Comparison of ENCODE assay signal across 13 cellular contexts in the genomic region with DNA sequence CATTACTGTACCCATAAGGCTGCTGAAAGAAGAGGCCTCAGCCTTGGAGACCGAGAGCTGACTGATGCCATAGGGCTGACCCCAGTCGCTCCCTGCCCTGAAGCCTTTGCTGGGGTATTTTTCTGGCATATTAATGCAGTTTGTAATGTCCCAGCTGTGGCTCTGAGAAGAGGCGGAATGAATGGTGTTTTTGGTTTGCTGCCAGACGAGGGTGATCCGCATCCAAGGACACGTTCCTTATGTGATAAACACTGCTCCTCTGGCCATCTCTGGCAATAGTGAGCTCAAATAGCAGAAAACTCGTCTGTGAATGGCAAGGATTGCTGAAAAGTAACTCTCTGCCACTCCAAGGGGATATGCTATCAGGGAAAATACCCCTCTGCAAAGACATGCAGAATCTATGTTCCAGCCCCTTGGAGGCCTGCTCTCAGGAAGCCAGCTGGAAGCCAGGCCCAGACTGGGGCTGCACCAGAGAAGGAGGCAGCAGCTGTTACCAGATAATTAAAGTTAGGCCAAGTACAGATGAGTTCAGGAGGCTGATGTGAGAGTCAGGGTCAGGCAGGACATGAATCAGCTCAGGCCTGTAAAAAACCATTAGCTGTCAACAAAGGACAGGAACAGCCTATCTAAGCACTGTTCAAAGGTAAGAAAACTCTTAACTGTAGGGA. TPM values are rescaled to one million over a fixed set of nuclear protein-coding genes. Genes with fewer than 3 reads are reported as not detected.
DNase-seq lines count a peak whose midpoint lies in the region; ATAC-seq and TF ChIP-seq lines count a peak whose summit lies in the region.
"Had no signal": no experiment of that assay in that cellular context is flagged by ENCODE, and none has a peak within 500 bp of the region (broad histone marks: within the 10 kb centered on the region; RNA-seq: fewer than 3 reads in every experiment).

No MANE protein-coding gene starts in this region.

- no peak for TF ChIP-seq EP300 in ovary (IDR thresholded peaks at IDR 0.05)

- ATAC-seq in HG03442 (IDR thresholded peaks at IDR 0.05; ENCODE audit: unreplicated experiment) = no peak
- ATAC-seq in GM19455 (IDR thresholded peaks at IDR 0.05; ENCODE audit: unreplicated experiment) = no peak
- no peak for ATAC-seq in HG02840 (IDR thresholded peaks at IDR 0.05; ENCODE audit: low FRiP score, unreplicated experiment)
- ATAC-seq: naive thymus-derived CD8-positive, alpha-beta T cell had no signal

- peaks cover 0 to 17% (median 14%) of the 10 kb centered on the region in 11 experiments; a peak in 20 of 22 replicates for H3K9me3 ChIP-seq in BLaER1 treated with 17β-estradiol and CSF1 and Interleukin-3, amounts not matched to agents 10 nM and 100 nM (replicated peaks in 1 of 11)
- H3K9me3 ChIP-seq in SJCRH30 (replicated peaks) (no peaks in the 10 kb centered on the region), ovary (no peaks in the 10 kb centered on the region)

- no peaks in the 10 kb centered on the region for H4K20me1 ChIP-seq in BLaER1 treated with 17β-estradiol and CSF1 and Interleukin-3, amounts not matched to agents 10 nM and 100 nM

- no peak for TF ChIP-seq POLR2A in ovary (IDR thresholded peaks at IDR 0.05)

- H3K4me2 ChIP-seq in BLaER1 treated with 17β-estradiol and CSF1 and Interleukin-3, amounts not matched to agents 10 nM and 100 nM = peak overlapping the region in 9 of 11 experiments; percentile 18 to 60 (median 39); a peak in 19 of 22 replicates

- DNase-seq in SJCRH30 (peak; percentile 82 to 88), globus pallidus (ENCODE audit: low spot score) (peak; percentile 72), ovary (peak; percentile 73 to 82 (median 80)), COLO829 (ENCODE audit: low spot score) (no peak)
- DNase-seq: central memory CD4-positive, alpha-beta T cell; naive thymus-derived CD8-positive, alpha-beta T cell; NCI-H1048; T1000 had no signal

- peaks cover 0 to 6% (median 0%) of the 10 kb centered on the region in 11 experiments; a peak in 1 of 22 replicates for H3K36me3 ChIP-seq in BLaER1 treated with 17β-estradiol and CSF1 and Interleukin-3, amounts not matched to agents 10 nM and 100 nM
- H3K36me3 ChIP-seq in SJCRH30 (no peaks in the 10 kb centered on the region), ovary (no peaks in the 10 kb centered on the region)

- H3K27ac ChIP-seq in BLaER1 treated with 17β-estradiol and CSF1 and Interleukin-3, amounts not matched to agents 10 nM and 100 nM = peak overlapping the region in 5 of 11 experiments; percentile 2 to 50 (median 36); a peak in 9 of 22 replicates
- H3K27ac ChIP-seq in SJCRH30 (peak overlapping the region; percentile 85), ovary (peak overlapping the region in 1 of 2 donors; percentile 58)

- no peaks in the 10 kb centered on the region for H3K27me3 ChIP-seq in BLaER1 treated with 17β-estradiol and CSF1 and Interleukin-3, amounts not matched to agents 10 nM and 100 nM
- no peaks in the 10 kb centered on the region for H3K27me3 ChIP-seq in SJCRH30
- H3K27me3 ChIP-seq in ovary = no peaks in the 10 kb centered on the region

- no peak overlapping the region for H3K4me3 ChIP-seq in BLaER1 treated with 17β-estradiol and CSF1 and Interleukin-3, amounts not matched to agents 10 nM and 100 nM
- peak overlapping the region; percentile 18 for H3K4me3 ChIP-seq in SJCRH30
- no peak overlapping the region for H3K4me3 ChIP-seq in ovary

- 4 to 6% (median 5%) methylated on average over 7 of the region's 7 CpGs for WGBS in ovary, 3 donors

- TF ChIP-seq CTCF in ovary (IDR thresholded peaks at IDR 0.05) = no peak

- intact Hi-C loops in ovary (cut with DNase I) = no loop called here

- H3K9ac ChIP-seq in BLaER1 treated with 17β-estradiol and CSF1 and Interleukin-3, amounts not matched to agents 10 nM and 100 nM = peak overlapping the region in 2 of 11 experiments; percentile 2 to 42; a peak in 1 of 22 replicates

- peaks cover 37 to 85% (median 67%) of the 10 kb centered on the region in 10 experiments for H3K4me1 ChIP-seq in BLaER1 treated with 17β-estradiol and CSF1 and Interleukin-3, amounts not matched to agents 10 nM and 100 nM
- H3K4me1 ChIP-seq in SJCRH30 (peaks cover 25% of the 10 kb centered on the region), ovary (ENCODE audit: insufficient read depth) (peaks cover 41% of the 10 kb centered on the region)

RNA-seq across cellular contexts. Expression of gene KLHL6, which starts 28.9 kb away (rescaled TPM):
- not detected in 2 replicates for total RNA-seq in SJCRH30 (2014; rRNA removed; shearing (Covaris generic))
- 1 to 10 TPM in 2 of 7 donors, under 1 TPM in 5; 0.35 to 3.9 (median 0.92) TPM for total RNA-seq in ovary
- 1 to 10 TPM in 1 of 2 donors, under 1 TPM in 1; 0.21 to 2.7 TPM for polyA plus RNA-seq in ovary
- total RNA-seq: H4 had no signal

RNA-seq across cellular contexts. Expression of gene KLHL24, which starts 51.0 kb away (rescaled TPM):
- 9.5 and 14.0 TPM in 2 replicates for total RNA-seq in SJCRH30 (2014; rRNA removed; shearing (Covaris generic))
- 100 to 1,000 TPM in 2 of 7 donors, 10 to 100 TPM in 5; 45.7 to 135 (median 79.1) TPM for total RNA-seq in ovary
- polyA plus RNA-seq in ovary = 10 to 100 TPM; 17.7 to 22.5 TPM
